ENCODE assay signal across 1 cellular context in genomic region chr18:76995896-76996295, GRCh38.
TF ChIP-seq lines count a peak whose summit lies in the region.

No MANE protein-coding gene starts in this region.

TF ChIP-seq in H1, 55 proteins besides CTCF, POLR2A, EP300 and RAD21:
- no peak for TF ChIP-seq HDAC6 (IDR thresholded peaks at IDR 0.05; ENCODE audit: low read depth, low read length)
- TF ChIP-seq RBBP5 (IDR thresholded peaks at IDR 0.05; ENCODE audit: borderline replicate concordance, low read depth, low read length), result no peak
- TF ChIP-seq TAF7 (optimal IDR thresholded peaks at IDR 0.05; ENCODE audit: borderline replicate concordance, low read depth, low read length), result no peak
- no peak for TF ChIP-seq TBP (IDR thresholded peaks at IDR 0.05; ENCODE audit: low read depth, low read length)
- TF ChIP-seq GTF2F1 (IDR thresholded peaks at IDR 0.05; ENCODE audit: borderline replicate concordance, low read depth, low read length), result no peak
- TF ChIP-seq SIX5 (IDR thresholded peaks at IDR 0.05; ENCODE audit: low read depth, low read length), result no peak
- TF ChIP-seq JUND (IDR thresholded peaks at IDR 0.05; ENCODE audit: low read length), result no peak
- no peak for TF ChIP-seq RNF2 (IDR thresholded peaks at IDR 0.05; ENCODE audit: borderline replicate concordance, low read depth, low read length, missing control alignments, poor library complexity, severe bottlenecking)
- no peak for TF ChIP-seq YY1 (IDR thresholded peaks at IDR 0.05; ENCODE audit: low read depth, low read length)
- no peak for TF ChIP-seq TCF12 (IDR thresholded peaks at IDR 0.05; ENCODE audit: low read depth, low read length)
